In the genomic region with DNA sequence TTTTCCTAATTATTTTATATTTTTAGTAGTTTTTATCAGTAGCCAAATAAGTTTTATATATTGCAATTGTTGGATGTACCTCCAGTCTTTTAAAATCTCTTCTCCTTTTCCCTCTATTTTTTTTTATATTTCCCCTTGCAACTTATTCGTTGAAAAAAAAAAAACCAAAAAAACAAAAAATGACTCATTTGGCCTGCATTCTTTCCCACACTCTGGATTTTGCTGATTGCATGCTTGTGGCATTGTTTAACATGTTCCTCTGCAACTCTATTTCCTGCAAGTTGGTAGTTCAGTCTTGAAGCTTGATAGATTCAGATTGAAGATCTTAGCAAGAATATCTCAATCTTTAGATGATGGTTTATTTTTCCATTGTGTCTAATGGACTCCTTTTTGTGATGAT, we compare ENCODE assay signal across 12 cellular contexts.
DNase-seq lines count a peak whose midpoint lies in the region; ATAC-seq and TF ChIP-seq lines count a peak whose summit lies in the region.
"Had no signal": no experiment of that assay in that cellular context is flagged by ENCODE, and none has a peak within 500 bp of the region (broad histone marks: within the 10 kb centered on the region; RNA-seq: fewer than 3 reads in every experiment).

No MANE protein-coding gene starts in this region.

- H3K4me1 Mint-ChIP-seq in activated CD4-positive, alpha-beta memory T cell treated with anti-CD3 and anti-CD28 coated beads for 36 hours (ENCODE audit: low read depth): no peaks in the 10 kb centered on the region
- H3K4me1 Mint-ChIP-seq: activated T-helper 17 cell treated with anti-CD3 and anti-CD28 coated beads, Interleukin-2, amount 50 U/mL, for 72 hours; IgD-negative memory B cell had no signal

- H3K4me3 Mint-ChIP-seq in activated CD4-positive, alpha-beta memory T cell treated with anti-CD3 and anti-CD28 coated beads for 36 hours: no peak overlapping the region
- H3K4me3 Mint-ChIP-seq: activated T-helper 17 cell treated with anti-CD3 and anti-CD28 coated beads, Interleukin-2, amount 50 U/mL, for 72 hours; IgD-negative memory B cell had no signal

- DNase-seq in EL (peak; percentile 89), fibroblast of gingiva (ENCODE audit: low read depth) (peak; percentile 87), pulmonary artery endothelial cell (ENCODE audit: low read depth, low spot score) (peak; percentile 79), GM10266 (ENCODE audit: extremely low spot score) (no peak), KG1 (lab: John Stamatoyannopoulos, UW) (no peak), pons (ENCODE audit: low spot score) (no peak)
- no peak for DNase-seq in activated CD4-positive, alpha-beta memory T cell treated with anti-CD3 and anti-CD28 coated beads for 36 hours
- DNase-seq: activated CD4-positive, alpha-beta T cell treated with anti-CD3 and anti-CD28 coated beads for 1 hour; NCI-H1694 treated with DMSO at 0.1 percent for 48 hours had no signal

- H3K9me3 Mint-ChIP-seq in activated CD4-positive, alpha-beta memory T cell treated with anti-CD3 and anti-CD28 coated beads for 36 hours: no peaks in the 10 kb centered on the region
- H3K9me3 Mint-ChIP-seq: activated T-helper 17 cell treated with anti-CD3 and anti-CD28 coated beads, Interleukin-2, amount 50 U/mL, for 72 hours; IgD-negative memory B cell had no signal

- POLR2A ChIA-PET in activated CD4-positive, alpha-beta memory T cell treated with anti-CD3 and anti-CD28 coated beads for 36 hours (lab: Charles Lee): no interaction called here

- CTCF ChIA-PET in activated CD4-positive, alpha-beta memory T cell treated with anti-CD3 and anti-CD28 coated beads for 36 hours (lab: Charles Lee): no interaction called here

- intact Hi-C loops in activated CD4-positive, alpha-beta memory T cell treated with anti-CD3 and anti-CD28 coated beads for 36 hours (cut with micrococcal nuclease): no loop called here

- ATAC-seq in SK-N-SH treated with all-trans-retinoic acid at 6 μM for 48 hours: 0 out of 3 replicates have a peak, but pooled peaks have one; percentile 12
- ATAC-seq: activated T-helper 17 cell treated with anti-CD3 and anti-CD28 coated beads, Interleukin-2, amount 50 U/mL, for 72 hours had no signal

- H3K27me3 Mint-ChIP-seq in activated CD4-positive, alpha-beta memory T cell treated with anti-CD3 and anti-CD28 coated beads for 36 hours: no peaks in the 10 kb centered on the region
- H3K27me3 Mint-ChIP-seq: activated T-helper 17 cell treated with anti-CD3 and anti-CD28 coated beads, Interleukin-2, amount 50 U/mL, for 72 hours had no signal

- H3K36me3 Mint-ChIP-seq in activated CD4-positive, alpha-beta memory T cell treated with anti-CD3 and anti-CD28 coated beads for 36 hours: no peaks in the 10 kb centered on the region
- H3K36me3 Mint-ChIP-seq: IgD-negative memory B cell had no signal

- no peak for TF ChIP-seq CTCF in GM10266 (IDR thresholded peaks at IDR 0.05; ENCODE audit: control insufficient read depth, insufficient read depth, low read depth, missing control alignments)

- no peak overlapping the region for H3K27ac Mint-ChIP-seq in activated CD4-positive, alpha-beta memory T cell treated with anti-CD3 and anti-CD28 coated beads for 36 hours
- H3K27ac Mint-ChIP-seq: activated T-helper 17 cell treated with anti-CD3 and anti-CD28 coated beads, Interleukin-2, amount 50 U/mL, for 72 hours; IgD-negative memory B cell had no signal

TF ChIP-seq in SK-N-SH treated with all-trans-retinoic acid at 6 μM for 48 hours, 23 proteins besides CTCF, POLR2A, EP300 and RAD21 (continues in another document):
- TF ChIP-seq ZFP3 (CRISPR knock-in tag; IDR thresholded peaks at IDR 0.05) (no peak), CREB5 (CRISPR knock-in tag; IDR thresholded peaks at IDR 0.05; ENCODE audit: low read depth) (no peak), TCF4 (CRISPR knock-in tag; IDR thresholded peaks at IDR 0.05; ENCODE audit: borderline replicate concordance) (no peak), ESRRG (CRISPR knock-in tag; IDR thresholded peaks at IDR 0.05) (no peak), TOX (CRISPR knock-in tag; IDR thresholded peaks at IDR 0.05; ENCODE audit: borderline replicate concordance) (no peak), OSR1 (CRISPR knock-in tag; IDR thresholded peaks at IDR 0.05) (no peak), GLIS3 (CRISPR knock-in tag; IDR thresholded peaks at IDR 0.05) (no peak), ZNF70 (CRISPR knock-in tag; IDR thresholded peaks at IDR 0.05) (no peak), ZFP30 (CRISPR knock-in tag; IDR thresholded peaks at IDR 0.05) (no peak), POU6F1 (CRISPR knock-in tag; IDR thresholded peaks at IDR 0.05; ENCODE audit: borderline replicate concordance, low read depth) (no peak), ZC3H10 (CRISPR knock-in tag; IDR thresholded peaks at IDR 0.05) (no peak)
- TF ChIP-seq, protein P1, sequence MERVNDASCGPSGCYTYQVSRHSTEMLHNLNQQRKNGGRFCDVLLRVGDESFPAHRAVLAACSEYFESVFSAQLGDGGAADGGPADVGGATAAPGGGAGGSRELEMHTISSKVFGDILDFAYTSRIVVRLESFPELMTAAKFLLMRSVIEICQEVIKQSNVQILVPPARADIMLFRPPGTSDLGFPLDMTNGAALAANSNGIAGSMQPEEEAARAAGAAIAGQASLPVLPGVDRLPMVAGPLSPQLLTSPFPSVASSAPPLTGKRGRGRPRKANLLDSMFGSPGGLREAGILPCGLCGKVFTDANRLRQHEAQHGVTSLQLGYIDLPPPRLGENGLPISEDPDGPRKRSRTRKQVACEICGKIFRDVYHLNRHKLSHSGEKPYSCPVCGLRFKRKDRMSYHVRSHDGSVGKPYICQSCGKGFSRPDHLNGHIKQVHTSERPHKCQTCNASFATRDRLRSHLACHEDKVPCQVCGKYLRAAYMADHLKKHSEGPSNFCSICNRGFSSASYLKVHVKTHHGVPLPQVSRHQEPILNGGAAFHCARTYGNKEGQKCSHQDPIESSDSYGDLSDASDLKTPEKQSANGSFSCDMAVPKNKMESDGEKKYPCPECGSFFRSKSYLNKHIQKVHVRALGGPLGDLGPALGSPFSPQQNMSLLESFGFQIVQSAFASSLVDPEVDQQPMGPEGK (CRISPR knock-in tag; IDR thresholded peaks at IDR 0.05; ENCODE audit: borderline replicate concordance): no peak
- TF ChIP-seq, protein P2, sequence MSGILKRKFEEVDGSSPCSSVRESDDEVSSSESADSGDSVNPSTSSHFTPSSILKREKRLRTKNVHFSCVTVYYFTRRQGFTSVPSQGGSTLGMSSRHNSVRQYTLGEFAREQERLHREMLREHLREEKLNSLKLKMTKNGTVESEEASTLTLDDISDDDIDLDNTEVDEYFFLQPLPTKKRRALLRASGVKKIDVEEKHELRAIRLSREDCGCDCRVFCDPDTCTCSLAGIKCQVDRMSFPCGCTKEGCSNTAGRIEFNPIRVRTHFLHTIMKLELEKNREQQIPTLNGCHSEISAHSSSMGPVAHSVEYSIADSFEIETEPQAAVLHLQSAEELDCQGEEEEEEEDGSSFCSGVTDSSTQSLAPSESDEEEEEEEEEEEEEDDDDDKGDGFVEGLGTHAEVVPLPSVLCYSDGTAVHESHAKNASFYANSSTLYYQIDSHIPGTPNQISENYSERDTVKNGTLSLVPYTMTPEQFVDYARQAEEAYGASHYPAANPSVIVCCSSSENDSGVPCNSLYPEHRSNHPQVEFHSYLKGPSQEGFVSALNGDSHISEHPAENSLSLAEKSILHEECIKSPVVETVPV (CRISPR knock-in tag; IDR thresholded peaks at IDR 0.05): no peak

Comparison
In these comparisons a context has a peak if more than half of its experiments do, and no peak if none do; other contexts are left out.
1. DNase-seq: peak in EL (single experiment), fibroblast of gingiva (single experiment) and pulmonary artery endothelial cell (single experiment); none in GM10266 (single experiment), activated CD4-positive, alpha-beta memory T cell treated with anti-CD3 and anti-CD28 coated beads for 36 hours (single experiment), KG1 (single experiment) and pons (single experiment).